In the genomic region with DNA sequence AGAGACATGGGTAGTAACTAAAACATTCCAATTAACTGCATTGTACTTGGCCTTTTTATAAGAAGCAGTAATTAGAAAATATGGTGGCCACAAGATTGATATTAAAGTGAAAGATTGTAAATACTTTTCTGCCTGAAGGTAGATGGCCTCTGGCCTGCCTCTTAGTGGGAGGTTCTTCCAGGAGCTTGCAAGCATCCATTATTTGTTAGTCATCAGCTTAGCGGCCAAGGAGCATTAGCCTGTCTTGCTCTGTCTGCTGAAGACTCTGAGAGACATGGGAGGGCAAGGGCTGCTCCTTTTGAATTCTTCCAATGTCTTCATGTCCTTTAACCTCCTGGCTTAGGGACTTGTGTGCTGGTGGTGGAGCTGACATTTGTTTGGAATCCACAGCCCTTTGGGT, we compare ENCODE assay signal across 1 cellular context.
TF ChIP-seq lines count a peak whose summit lies in the region.

No MANE protein-coding gene starts in this region.

TF ChIP-seq in HCT116, 20 proteins besides CTCF, POLR2A, EP300 and RAD21 (continued from another document):
- TF ChIP-seq, protein P1, sequence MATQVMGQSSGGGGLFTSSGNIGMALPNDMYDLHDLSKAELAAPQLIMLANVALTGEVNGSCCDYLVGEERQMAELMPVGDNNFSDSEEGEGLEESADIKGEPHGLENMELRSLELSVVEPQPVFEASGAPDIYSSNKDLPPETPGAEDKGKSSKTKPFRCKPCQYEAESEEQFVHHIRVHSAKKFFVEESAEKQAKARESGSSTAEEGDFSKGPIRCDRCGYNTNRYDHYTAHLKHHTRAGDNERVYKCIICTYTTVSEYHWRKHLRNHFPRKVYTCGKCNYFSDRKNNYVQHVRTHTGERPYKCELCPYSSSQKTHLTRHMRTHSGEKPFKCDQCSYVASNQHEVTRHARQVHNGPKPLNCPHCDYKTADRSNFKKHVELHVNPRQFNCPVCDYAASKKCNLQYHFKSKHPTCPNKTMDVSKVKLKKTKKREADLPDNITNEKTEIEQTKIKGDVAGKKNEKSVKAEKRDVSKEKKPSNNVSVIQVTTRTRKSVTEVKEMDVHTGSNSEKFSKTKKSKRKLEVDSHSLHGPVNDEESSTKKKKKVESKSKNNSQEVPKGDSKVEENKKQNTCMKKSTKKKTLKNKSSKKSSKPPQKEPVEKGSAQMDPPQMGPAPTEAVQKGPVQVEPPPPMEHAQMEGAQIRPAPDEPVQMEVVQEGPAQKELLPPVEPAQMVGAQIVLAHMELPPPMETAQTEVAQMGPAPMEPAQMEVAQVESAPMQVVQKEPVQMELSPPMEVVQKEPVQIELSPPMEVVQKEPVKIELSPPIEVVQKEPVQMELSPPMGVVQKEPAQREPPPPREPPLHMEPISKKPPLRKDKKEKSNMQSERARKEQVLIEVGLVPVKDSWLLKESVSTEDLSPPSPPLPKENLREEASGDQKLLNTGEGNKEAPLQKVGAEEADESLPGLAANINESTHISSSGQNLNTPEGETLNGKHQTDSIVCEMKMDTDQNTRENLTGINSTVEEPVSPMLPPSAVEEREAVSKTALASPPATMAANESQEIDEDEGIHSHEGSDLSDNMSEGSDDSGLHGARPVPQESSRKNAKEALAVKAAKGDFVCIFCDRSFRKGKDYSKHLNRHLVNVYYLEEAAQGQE (IDR thresholded peaks at IDR 0.05; ENCODE audit: low read depth): no peak
- TF ChIP-seq ZFX (IDR thresholded peaks at IDR 0.05): no peak
TF ChIP-seq in HCT116: peak in this region for 0.
